Comparison of ENCODE assay signal across 26 cellular contexts in the genomic region with DNA sequence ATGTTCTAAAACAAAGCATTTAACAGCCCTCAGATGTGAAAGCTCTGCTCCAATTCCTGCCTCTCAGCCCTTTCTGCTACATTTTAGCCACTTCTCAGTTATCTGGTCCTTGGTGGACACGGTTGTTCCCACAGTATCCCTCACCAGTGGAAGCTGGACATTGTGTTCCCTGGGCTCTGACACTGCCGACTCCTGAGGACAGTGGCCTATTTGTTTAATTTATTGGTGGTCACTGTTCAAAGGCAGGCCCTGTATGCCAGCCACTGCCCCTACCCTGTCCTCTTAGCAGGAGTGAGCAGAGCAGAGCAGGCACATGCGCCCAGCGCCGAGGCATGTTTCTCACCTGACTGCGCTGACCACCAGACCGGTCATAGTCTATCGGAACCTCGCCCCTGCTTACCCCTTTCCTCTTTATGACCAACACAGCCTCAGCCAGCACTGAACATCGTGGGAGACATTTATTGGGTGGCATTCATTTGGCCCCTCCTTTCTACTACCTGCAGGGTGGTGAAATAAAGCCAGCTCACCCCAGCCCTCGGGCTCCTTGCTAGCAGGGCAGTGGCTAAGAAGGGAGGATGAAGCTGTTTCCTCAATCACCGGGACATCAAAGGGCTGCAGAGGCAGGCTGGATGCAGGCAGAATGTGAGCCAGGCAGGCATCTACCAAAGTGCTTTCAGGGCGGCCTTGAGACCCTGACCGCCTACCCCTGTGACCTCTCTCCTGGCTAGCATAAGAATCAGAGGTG. TPM values are rescaled to one million over a fixed set of nuclear protein-coding genes. Genes with fewer than 3 reads are reported as not detected.
DNase-seq lines count a peak whose midpoint lies in the region; ATAC-seq and TF ChIP-seq lines count a peak whose summit lies in the region.
"Had no signal": no experiment of that assay in that cellular context is flagged by ENCODE, and none has a peak within 500 bp of the region (broad histone marks: within the 10 kb centered on the region; RNA-seq: fewer than 3 reads in every experiment).

No MANE protein-coding gene starts in this region.

- H3K4me3 ChIP-seq in GM23248, result no peak overlapping the region
- no peak overlapping the region for H3K4me3 ChIP-seq in mesenchymal stem cell (ENCODE audit: insufficient read depth in 1 of 2, low read depth in 1 of 2, low read length in 2 of 2)
- no peak overlapping the region for H3K4me3 ChIP-seq in stomach
- H3K4me3 ChIP-seq: cardiac muscle cell, coronary artery, K562, mucosa of descending colon, pancreas, smooth muscle cell, upper lobe of right lung had no signal

- H2BK12ac ChIP-seq in mesenchymal stem cell (ENCODE audit: low read length in 2 of 2), result no peak overlapping the region

- H3K27ac ChIP-seq in GM23248 (no peak overlapping the region), cingulate gyrus (ENCODE audit: low read depth, low read length) (peak overlapping the region; percentile 63), mesenchymal stem cell (ENCODE audit: low read length, poor library complexity, severe bottlenecking) (no peak overlapping the region), stomach (peak overlapping the region in 4 of 5 donors; percentile 8 to 82 (median 50))
- H3K27ac ChIP-seq: C4-2B, cardiac muscle cell, pancreas, upper lobe of right lung had no signal

- CTCF ChIA-PET in Calu3 (lab: Charles Lee), result no interaction called here

- intact Hi-C loops in stomach (cut with DNase I; ENCODE audit: low total_unique reads) (no loop called here), Calu3 (cut with micrococcal nuclease; ENCODE audit: unreplicated experiment) (no loop called here)
- intact Hi-C loops in activated T-helper 2 cell treated with anti-CD3 and anti-CD28 coated beads, Interferon-gamma antibody, Interleukin-2, Interleukin-4, amounts not matched to agents 10 μg/mL and 5 μg/mL and 100 μg/mL, durations not matched to agents 14 hours and 24 hours and 36 hours (cut with micrococcal nuclease), result no loop called here

- H3K27me3 ChIP-seq in GM23248 (replicated peaks; ENCODE audit: insufficient read depth), result no peaks in the 10 kb centered on the region
- H3K27me3 ChIP-seq in mesenchymal stem cell (ENCODE audit: control insufficient read depth in 1 of 2, insufficient read depth in 1 of 2, low read length in 2 of 2), result no peaks in the 10 kb centered on the region
- no peaks in the 10 kb centered on the region for H3K27me3 ChIP-seq in stomach
- H3K27me3 ChIP-seq: cardiac muscle cell, pancreas, upper lobe of right lung had no signal

- no peak overlapping the region for H3K27ac Mint-ChIP-seq in activated T-helper 2 cell treated with anti-CD3 and anti-CD28 coated beads, Interferon-gamma antibody, Interleukin-2, Interleukin-4, amounts not matched to agents 10 μg/mL and 5 μg/mL and 100 μg/mL, durations not matched to agents 14 hours and 24 hours and 36 hours
- no peak overlapping the region for H3K27ac Mint-ChIP-seq in activated naive CD8-positive, alpha-beta T cell treated with anti-CD3 and anti-CD28 coated beads, Interleukin-2, amount 50 U/mL, for 24 hours
- no peak overlapping the region for H3K27ac Mint-ChIP-seq in Calu3 (ENCODE audit: unreplicated experiment)
- H3K27ac Mint-ChIP-seq: activated CD4-positive, alpha-beta memory T cell treated with anti-CD3 and anti-CD28 coated beads, Interleukin-2, amount 10 ng/mL, durations not matched to agents 7 days and 5 days; activated naive CD4-positive, alpha-beta T cell treated with anti-CD3 and anti-CD28 coated beads, Interleukin-2, amount 50 U/mL, for 72 hours; natural killer cell treated with Interleukin-12 subunit alpha and Interleukin-12 subunit beta and Interleukin-15 and Interleukin-18, amount 100 ng/mL, for 72 hours; stimulated activated naive CD8-positive, alpha-beta T cell treated with anti-CD3 and anti-CD28 coated beads, Interleukin-15, Interleukin-2, amounts not matched to agents 100 ng/mL and 50 ng/mL, for 24 hours had no signal

- WGBS in GM23248 (ENCODE audit: low coverage in 1 of 2, low lambda C conversion rate in 2 of 2, missing lambda C conversion rate in 2 of 2), 2 experiments, result 83% methylated on average over 14 of the region's 14 CpGs
- 89% methylated on average over 14 of the region's 14 CpGs for WGBS in mesenchymal stem cell
- 83 to 88% (median 87%) methylated on average over 14 of the region's 14 CpGs for WGBS in stomach, 5 donors

- H3K9me3 ChIP-seq in GM23248 (ENCODE audit: low read depth), result no peaks in the 10 kb centered on the region
- H3K9me3 ChIP-seq in mesenchymal stem cell (ENCODE audit: control insufficient read depth, low read length), result no peaks in the 10 kb centered on the region
- no peaks in the 10 kb centered on the region for H3K9me3 ChIP-seq in stomach
- H3K9me3 ChIP-seq: mucosa of descending colon, pancreas, upper lobe of right lung had no signal

- BruUV-seq in Calu3 (replicated peaks; lab: Mats Ljungman, UMichigan), result no TSS peak

- H2AFZ ChIP-seq in GM23248, result no peak overlapping the region
- H2AFZ ChIP-seq in mesenchymal stem cell (ENCODE audit: low read depth, low read length), result no peak overlapping the region

- H3K4me2 ChIP-seq in GM23248 (ENCODE audit: unreplicated experiment) (no peak overlapping the region), mesenchymal stem cell (ENCODE audit: low read length, poor library complexity, severe bottlenecking) (no peak overlapping the region)
- H3K4me2 ChIP-seq: smooth muscle cell had no signal

- ATAC-seq in activated naive CD8-positive, alpha-beta T cell treated with anti-CD3 and anti-CD28 coated beads, Interleukin-2, amount 50 U/mL, for 24 hours, result no peak
- ATAC-seq: activated naive CD4-positive, alpha-beta T cell treated with anti-CD3 and anti-CD28 coated beads, Interleukin-2, amount 50 U/mL, for 72 hours; K562; mucosa of descending colon; pancreas; upper lobe of right lung had no signal

- H3K36me3 ChIP-seq in GM23248 (ENCODE audit: low read depth), result peaks cover 22% of the 10 kb centered on the region; the same call in 1 of the 2 replicates
- H3K36me3 ChIP-seq in mesenchymal stem cell (ENCODE audit: control insufficient read depth in 1 of 2, insufficient read depth in 2 of 2, low read depth in 1 of 2, low read length in 2 of 2), result peaks cover 46 to 65% of the 10 kb centered on the region in 2 experiments
- H3K36me3 ChIP-seq in stomach, result peaks cover 11 to 60% (median 23%) of the 10 kb centered on the region in 4 donors
- H3K36me3 ChIP-seq: cardiac muscle cell, pancreas had no signal

- no peaks in the 10 kb centered on the region for H4K20me1 ChIP-seq in GM23248 (ENCODE audit: insufficient read depth)

- H3K79me2 ChIP-seq in GM23248 (ENCODE audit: insufficient read depth), result no peaks in the 10 kb centered on the region

- peaks cover 3% of the 10 kb centered on the region for H3K4me1 Mint-ChIP-seq in activated T-helper 2 cell treated with anti-CD3 and anti-CD28 coated beads, Interferon-gamma antibody, Interleukin-2, Interleukin-4, amounts not matched to agents 10 μg/mL and 5 μg/mL and 100 μg/mL, durations not matched to agents 14 hours and 24 hours and 36 hours (ENCODE audit: low read depth)
- H3K4me1 Mint-ChIP-seq in activated naive CD8-positive, alpha-beta T cell treated with anti-CD3 and anti-CD28 coated beads, Interleukin-2, amount 50 U/mL, for 24 hours, result no peaks in the 10 kb centered on the region
- no peaks in the 10 kb centered on the region for H3K4me1 Mint-ChIP-seq in Calu3 (ENCODE audit: low read depth, unreplicated experiment)
- H3K4me1 Mint-ChIP-seq: activated CD4-positive, alpha-beta memory T cell treated with anti-CD3 and anti-CD28 coated beads, Interleukin-2, amount 10 ng/mL, durations not matched to agents 7 days and 5 days had no signal

- peak; percentile 17 for DNase-seq in GM23248
- no peak for DNase-seq in mesenchymal stem cell
- DNase-seq in stomach, result no peak
- DNase-seq in activated T-helper 2 cell treated with anti-CD3 and anti-CD28 coated beads, Interferon-gamma antibody, Interleukin-2, Interleukin-4, amounts not matched to agents 10 μg/mL and 5 μg/mL and 100 μg/mL, durations not matched to agents 14 hours and 24 hours and 36 hours (ENCODE audit: low spot score), result no peak
- no peak for DNase-seq in activated naive CD8-positive, alpha-beta T cell treated with anti-CD3 and anti-CD28 coated beads, Interleukin-2, amount 50 U/mL, for 24 hours
- DNase-seq in Calu3, result no peak
- no peak for DNase-seq in 8988T
- DNase-seq: activated CD4-positive, alpha-beta memory T cell treated with anti-CD3 and anti-CD28 coated beads, Interleukin-2, amount 10 ng/mL, durations not matched to agents 7 days and 5 days; effector memory CD4-positive, alpha-beta T cell; erythroblast; mucosa of descending colon; NCI-H1092; NCI-H1694 treated with DMSO at 0.1 percent for 48 hours; NCI-H82; pancreas; SIG-M5; upper lobe of right lung had no signal

- peaks cover 4% of the 10 kb centered on the region for H3K4me1 ChIP-seq in GM23248 (ENCODE audit: insufficient read depth)
- H3K4me1 ChIP-seq in mesenchymal stem cell (ENCODE audit: control insufficient read depth, insufficient read depth, low read depth, low read length), result peaks cover 39% of the 10 kb centered on the region
- peaks cover 9 to 65% (median 34%) of the 10 kb centered on the region in 4 donors for H3K4me1 ChIP-seq in stomach

- TF ChIP-seq POLR2A in stomach (IDR thresholded peaks at IDR 0.05), result no peak

- no peak overlapping the region for H3K18ac ChIP-seq in mesenchymal stem cell (ENCODE audit: low read depth in 1 of 2, low read length in 2 of 2)

- H3K4me3 Mint-ChIP-seq in activated T-helper 2 cell treated with anti-CD3 and anti-CD28 coated beads, Interferon-gamma antibody, Interleukin-2, Interleukin-4, amounts not matched to agents 10 μg/mL and 5 μg/mL and 100 μg/mL, durations not matched to agents 14 hours and 24 hours and 36 hours (ENCODE audit: low read depth), result no peak overlapping the region
- H3K4me3 Mint-ChIP-seq in activated naive CD8-positive, alpha-beta T cell treated with anti-CD3 and anti-CD28 coated beads, Interleukin-2, amount 50 U/mL, for 24 hours, result no peak overlapping the region
- H3K4me3 Mint-ChIP-seq in Calu3 (ENCODE audit: low read depth, unreplicated experiment), result no peak overlapping the region
- H3K4me3 Mint-ChIP-seq: activated CD4-positive, alpha-beta memory T cell treated with anti-CD3 and anti-CD28 coated beads, Interleukin-2, amount 10 ng/mL, durations not matched to agents 7 days and 5 days; natural killer cell treated with Interleukin-12 subunit alpha and Interleukin-12 subunit beta and Interleukin-15 and Interleukin-18, amount 100 ng/mL, for 72 hours; stimulated activated naive CD8-positive, alpha-beta T cell treated with anti-CD3 and anti-CD28 coated beads, Interleukin-15, Interleukin-2, amounts not matched to agents 100 ng/mL and 50 ng/mL, for 24 hours had no signal

- no peak overlapping the region for H2BK15ac ChIP-seq in mesenchymal stem cell (ENCODE audit: low read depth, poor library complexity, severe bottlenecking)

- H2BK5ac ChIP-seq in mesenchymal stem cell (ENCODE audit: low read depth, low read length, poor library complexity, severe bottlenecking), result no peak overlapping the region

- H3K27me3 Mint-ChIP-seq in activated T-helper 2 cell treated with anti-CD3 and anti-CD28 coated beads, Interferon-gamma antibody, Interleukin-2, Interleukin-4, amounts not matched to agents 10 μg/mL and 5 μg/mL and 100 μg/mL, durations not matched to agents 14 hours and 24 hours and 36 hours (ENCODE audit: low read depth), result no peaks in the 10 kb centered on the region
- H3K27me3 Mint-ChIP-seq in activated naive CD8-positive, alpha-beta T cell treated with anti-CD3 and anti-CD28 coated beads, Interleukin-2, amount 50 U/mL, for 24 hours, result no peaks in the 10 kb centered on the region
- H3K27me3 Mint-ChIP-seq in Calu3 (ENCODE audit: unreplicated experiment), result no peaks in the 10 kb centered on the region
- H3K27me3 Mint-ChIP-seq: natural killer cell treated with Interleukin-12 subunit alpha and Interleukin-12 subunit beta and Interleukin-15 and Interleukin-18, amount 100 ng/mL, for 72 hours; stimulated activated naive CD8-positive, alpha-beta T cell treated with anti-CD3 and anti-CD28 coated beads, Interleukin-15, Interleukin-2, amounts not matched to agents 100 ng/mL and 50 ng/mL, for 24 hours had no signal

- peaks cover 15% of the 10 kb centered on the region; the same call in 1 of the 2 replicates for H3F3A ChIP-seq in GM23248 (ENCODE audit: insufficient read depth)

- TF ChIP-seq CTCF in stomach (IDR thresholded peaks at IDR 0.05) (no peak), Calu3 (IDR thresholded peaks at IDR 0.05; ENCODE audit: unreplicated experiment) (no peak)

- H3K9me3 Mint-ChIP-seq in activated T-helper 2 cell treated with anti-CD3 and anti-CD28 coated beads, Interferon-gamma antibody, Interleukin-2, Interleukin-4, amounts not matched to agents 10 μg/mL and 5 μg/mL and 100 μg/mL, durations not matched to agents 14 hours and 24 hours and 36 hours, result no peaks in the 10 kb centered on the region
- no peaks in the 10 kb centered on the region for H3K9me3 Mint-ChIP-seq in activated naive CD8-positive, alpha-beta T cell treated with anti-CD3 and anti-CD28 coated beads, Interleukin-2, amount 50 U/mL, for 24 hours
- H3K9me3 Mint-ChIP-seq in Calu3 (ENCODE audit: low read depth, unreplicated experiment), result no peaks in the 10 kb centered on the region
- H3K9me3 Mint-ChIP-seq: activated CD4-positive, alpha-beta memory T cell treated with anti-CD3 and anti-CD28 coated beads, Interleukin-2, amount 10 ng/mL, durations not matched to agents 7 days and 5 days; activated naive CD4-positive, alpha-beta T cell treated with anti-CD3 and anti-CD28 coated beads, Interleukin-2, amount 50 U/mL, for 72 hours; natural killer cell treated with Interleukin-12 subunit alpha and Interleukin-12 subunit beta and Interleukin-15 and Interleukin-18, amount 100 ng/mL, for 72 hours; stimulated activated naive CD8-positive, alpha-beta T cell treated with anti-CD3 and anti-CD28 coated beads, Interleukin-15, Interleukin-2, amounts not matched to agents 100 ng/mL and 50 ng/mL, for 24 hours had no signal

- H4K91ac ChIP-seq in mesenchymal stem cell (ENCODE audit: low read length), result peak overlapping the region; percentile 14

- H2BK120ac ChIP-seq in mesenchymal stem cell (ENCODE audit: low read depth, low read length), result no peak overlapping the region

- H3K36me3 Mint-ChIP-seq in activated T-helper 2 cell treated with anti-CD3 and anti-CD28 coated beads, Interferon-gamma antibody, Interleukin-2, Interleukin-4, amounts not matched to agents 10 μg/mL and 5 μg/mL and 100 μg/mL, durations not matched to agents 14 hours and 24 hours and 36 hours (ENCODE audit: low read depth), result no peaks in the 10 kb centered on the region
- H3K36me3 Mint-ChIP-seq in activated naive CD8-positive, alpha-beta T cell treated with anti-CD3 and anti-CD28 coated beads, Interleukin-2, amount 50 U/mL, for 24 hours (ENCODE audit: low read depth), result no peaks in the 10 kb centered on the region
- peaks cover 4% of the 10 kb centered on the region for H3K36me3 Mint-ChIP-seq in Calu3 (ENCODE audit: insufficient read depth, unreplicated experiment)
- H3K36me3 Mint-ChIP-seq: activated naive CD4-positive, alpha-beta T cell treated with anti-CD3 and anti-CD28 coated beads, Interleukin-2, amount 50 U/mL, for 72 hours; natural killer cell treated with Interleukin-12 subunit alpha and Interleukin-12 subunit beta and Interleukin-15 and Interleukin-18, amount 100 ng/mL, for 72 hours had no signal

- no peaks in the 10 kb centered on the region for H3K9me2 ChIP-seq in GM23248 (ENCODE audit: insufficient read depth)

- no peak overlapping the region for H3K4ac ChIP-seq in mesenchymal stem cell (ENCODE audit: low read depth in 1 of 2, low read length in 2 of 2)

- in situ Hi-C loops in GM23248 (cut with MboI), result no loop called here

- H2AK5ac ChIP-seq in mesenchymal stem cell (ENCODE audit: low read length, severe bottlenecking), result no peak overlapping the region

- H3K79me1 ChIP-seq in mesenchymal stem cell (replicated peaks; ENCODE audit: low read length, poor library complexity, severe bottlenecking), result peaks cover 12% of the 10 kb centered on the region

- H4K8ac ChIP-seq in mesenchymal stem cell (ENCODE audit: low read length), result no peak overlapping the region

- TF ChIP-seq EP300 in stomach (IDR thresholded peaks at IDR 0.05), result no peak

- H3K14ac ChIP-seq in mesenchymal stem cell (ENCODE audit: low read length in 2 of 2), result no peak overlapping the region

- no peak overlapping the region for H3K23ac ChIP-seq in mesenchymal stem cell (ENCODE audit: low read length in 2 of 2)

- no peak overlapping the region for H3K9ac ChIP-seq in GM23248
- H3K9ac ChIP-seq in mesenchymal stem cell (ENCODE audit: low read length), result no peak overlapping the region

RNA-seq across cellular contexts. Expression of a gene that starts 54.3 kb away (rescaled TPM):
- 41.2 and 41.6 TPM in 2 replicates for total RNA-seq in GM23248 (2014; rRNA removed; shearing (Covaris generic))
- polyA plus RNA-seq in GM23248 (2016; fragmentation: Nextera tagmentation; extraction: Ambion mirVana) (27.0 and 29.6 TPM in 2 replicates), stomach (10 to 100 TPM in 1 of 3 donors, 1 to 10 TPM in 2; 5.3 to 10.1 (median 7.2) TPM)
- 13.5 TPM for polyA plus RNA-seq in mesenchymal stem cell (2013, experiment 1 of 2)
- polyA plus RNA-seq in mesenchymal stem cell (2013, experiment 2 of 2), result 14.5 TPM
- total RNA-seq in stomach (10 to 100 TPM in 4 of 5 donors, 1 to 10 TPM in 1; 6.7 to 36.0 (median 22.8) TPM), Calu3 (2022) (55.4 and 69.0 TPM in 2 replicates)
- 29.5 and 32.5 TPM in 2 replicates for total RNA-seq in activated T-helper 2 cell treated with anti-CD3 and anti-CD28 coated beads, Interferon-gamma antibody, Interleukin-2, Interleukin-4, amounts not matched to agents 10 μg/mL and 5 μg/mL and 100 μg/mL, durations not matched to agents 14 hours and 24 hours and 36 hours

Comparison
In these comparisons a context has a peak if more than half of its experiments do, and no peak if none do; other contexts are left out.
1. H3K27ac ChIP-seq: peak in cingulate gyrus (single experiment) and stomach (4 of 5); none in GM23248 (single experiment) and mesenchymal stem cell (single experiment).